10 cellular contexts compared by ENCODE assay signal in genomic region chr9:113215142-113215541, GRCh38. TPM values are rescaled to one million over a fixed set of nuclear protein-coding genes. Genes with fewer than 3 reads are reported as not detected.
DNase-seq lines count a peak whose midpoint lies in the region; ATAC-seq and TF ChIP-seq lines count a peak whose summit lies in the region.
"Had no signal": no experiment of that assay in that cellular context is flagged by ENCODE, and none has a peak within 500 bp of the region (broad histone marks: within the 10 kb centered on the region; RNA-seq: fewer than 3 reads in every experiment).

No MANE protein-coding gene starts in this region.

- no peak overlapping the region for H2AFZ ChIP-seq in fibroblast of lung (ENCODE audit: low read length)

- no peaks in the 10 kb centered on the region for H3K27me3 ChIP-seq in cardiac muscle cell
- H3K27me3 ChIP-seq in right atrium auricular region: no peaks in the 10 kb centered on the region
- H3K27me3 ChIP-seq in fibroblast of lung (ENCODE audit: control insufficient read depth, insufficient read depth, low read length): no peaks in the 10 kb centered on the region

- DNase-seq in cardiac muscle cell (ENCODE audit: low read depth in 1 of 2, low spot score in 1 of 2) (peak in 1 of 2 donors; percentile 52), right atrium auricular region (ENCODE audit: low spot score) (no peak), SK-N-MC (ENCODE audit: low read depth, low spot score) (no peak), fibroblast of lung (ENCODE audit: low read depth in 2 of 2) (peak; percentile 40 to 47), NCI-H774 (lab: John Stamatoyannopoulos, UW) (no peak), ureter (ENCODE audit: low spot score) (no peak)
- DNase-seq: activated effector memory CD4-positive, alpha-beta T cell treated with anti-CD3 and anti-CD28 coated beads, Interleukin-2, amount 50 U/mL, for 16 hours; endodermal cell had no signal

- H3K4me2 ChIP-seq in fibroblast of lung (ENCODE audit: extremely low read depth, insufficient read depth, low read length): no peak overlapping the region

- no peaks in the 10 kb centered on the region for H4K20me1 ChIP-seq in fibroblast of lung (ENCODE audit: control insufficient read depth, extremely low read depth, insufficient read depth, low read length)

- TF ChIP-seq CTCF in cardiac muscle cell (IDR thresholded peaks at IDR 0.05; ENCODE audit: low read depth, low read length) (no peak), right atrium auricular region (IDR thresholded peaks at IDR 0.05) (no peak), fibroblast of lung (conservative IDR thresholded peaks at IDR 0.05 in 1 of 2, IDR thresholded peaks at IDR 0.05 in 1 of 2; ENCODE audit: low read depth in 1 of 2, low read length in 2 of 2) (no peak)

- H3K36me3 ChIP-seq in cardiac muscle cell: peaks cover 4% of the 10 kb centered on the region
- H3K36me3 ChIP-seq in right atrium auricular region: peaks cover 13% of the 10 kb centered on the region
- peaks cover 13% of the 10 kb centered on the region; the same call in 1 of the 2 replicates for H3K36me3 ChIP-seq in SK-N-MC (ENCODE audit: insufficient read depth, low read length)
- H3K36me3 ChIP-seq in fibroblast of lung (ENCODE audit: control insufficient read depth, insufficient read depth, low read length): no peaks in the 10 kb centered on the region

- peaks cover 22% of the 10 kb centered on the region for H3K79me2 ChIP-seq in fibroblast of lung (ENCODE audit: control insufficient read depth, insufficient read depth, low read length)

- peaks cover 6% of the 10 kb centered on the region for H3K4me1 ChIP-seq in cardiac muscle cell (ENCODE audit: low read depth)
- H3K4me1 ChIP-seq in right atrium auricular region: peaks cover 0 to 11% of the 10 kb centered on the region in 2 donors
- no peaks in the 10 kb centered on the region for H3K4me1 ChIP-seq in fibroblast of lung (ENCODE audit: control insufficient read depth, extremely low read depth, insufficient read depth, low read length)

- ATAC-seq in GM21390 (IDR thresholded peaks at IDR 0.05; ENCODE audit: unreplicated experiment) (no peak), GM18502 (IDR thresholded peaks at IDR 0.05; ENCODE audit: poor library complexity, unreplicated experiment) (no peak)

- H3K27ac ChIP-seq in cardiac muscle cell (peak overlapping the region; percentile 43), right atrium auricular region (no peak overlapping the region), SK-N-MC (peak overlapping the region; percentile 22; the same call in 1 of the 2 replicates), fibroblast of lung (ENCODE audit: insufficient read depth, low read length) (no peak overlapping the region)

- H3K9ac ChIP-seq in SK-N-MC (ENCODE audit: insufficient read length) (no peak overlapping the region), fibroblast of lung (ENCODE audit: insufficient read depth, low read length) (no peak overlapping the region)

- H3K9me3 ChIP-seq in cardiac muscle cell (ENCODE audit: low read depth): no peaks in the 10 kb centered on the region
- no peaks in the 10 kb centered on the region for H3K9me3 ChIP-seq in right atrium auricular region
- no peaks in the 10 kb centered on the region for H3K9me3 ChIP-seq in SK-N-MC (ENCODE audit: low read depth, low read length)
- H3K9me3 ChIP-seq in fibroblast of lung (ENCODE audit: control insufficient read depth, insufficient read depth, low read depth, low read length): no peaks in the 10 kb centered on the region

- no peak overlapping the region for H3K4me3 ChIP-seq in cardiac muscle cell
- H3K4me3 ChIP-seq in right atrium auricular region: no peak overlapping the region
- no peak overlapping the region for H3K4me3 ChIP-seq in SK-N-MC
- no peak overlapping the region for H3K4me3 ChIP-seq in fibroblast of lung (replicated peaks in 1 of 4; ENCODE audit: control extremely low read depth in 1 of 4, insufficient read depth in 1 of 4, low read depth in 3 of 4, low read length in 4 of 4)

RNA-seq across cellular contexts. Expression of gene FKBP15, which starts 5.9 kb away (rescaled TPM):
- total RNA-seq in cardiac muscle cell (17.6 and 20.6 TPM in 2 replicates), right atrium auricular region (10 to 100 TPM; 14.7 to 16.6 TPM), fibroblast of lung (12.8 and 21.0 TPM in 2 replicates), ureter (43.9 TPM)
- polyA plus RNA-seq in cardiac muscle cell (10.9 and 15.7 TPM in 2 replicates), fibroblast of lung (25.3 and 28.8 TPM in 2 replicates)
- polyA plus RNA-seq in fibroblast of lung (2012): 17.6 and 20.8 TPM in 2 replicates
- polyA minus RNA-seq in fibroblast of lung (ENCODE audit: low replicate concordance): 39.7 and 76.0 TPM in 2 replicates

RNA-seq across cellular contexts. Expression of gene SLC31A1, which starts 6.2 kb away (rescaled TPM):
- total RNA-seq in cardiac muscle cell: 19.7 and 26.6 TPM in 2 replicates
- 27.8 and 32.6 TPM in 2 replicates for polyA plus RNA-seq in cardiac muscle cell
- 10 to 100 TPM; 10.0 to 11.1 TPM for total RNA-seq in right atrium auricular region
- 31.1 and 44.4 TPM in 2 replicates for total RNA-seq in fibroblast of lung
- 33.0 and 40.9 TPM in 2 replicates for polyA plus RNA-seq in fibroblast of lung
- polyA plus RNA-seq in fibroblast of lung (2012): 28.5 and 30.5 TPM in 2 replicates
- polyA minus RNA-seq in fibroblast of lung (ENCODE audit: low replicate concordance): 11.3 and 24.6 TPM in 2 replicates
- total RNA-seq in ureter: 26.3 TPM

Comparison
In these comparisons a context has a peak if more than half of its experiments do, and no peak if none do; other contexts are left out.
1. H3K27ac ChIP-seq: peak in cardiac muscle cell (single experiment) and SK-N-MC (single experiment); none in right atrium auricular region (0 of 2) and fibroblast of lung (single experiment).
2. DNase-seq: peak in fibroblast of lung (2 of 2); none in right atrium auricular region (single experiment), SK-N-MC (single experiment), NCI-H774 (single experiment) and ureter (single experiment).